28 cellular contexts compared by ENCODE assay signal in genomic region chr7:33157781-33158180, GRCh38. TPM values are rescaled to one million over a fixed set of nuclear protein-coding genes. Genes with fewer than 3 reads are reported as not detected.
DNase-seq lines count a peak whose midpoint lies in the region; ATAC-seq, FAIRE-seq and TF ChIP-seq lines count a peak whose summit lies in the region.
"Had no signal": no experiment of that assay in that cellular context is flagged by ENCODE, and none has a peak within 500 bp of the region (broad histone marks: within the 10 kb centered on the region; RNA-seq: fewer than 3 reads in every experiment).

No MANE protein-coding gene starts in this region.

- H3K27me3 Mint-ChIP-seq in chondrocyte (ENCODE audit: low read depth): no peaks in the 10 kb centered on the region
- H3K27me3 Mint-ChIP-seq in activated naive CD4-positive, alpha-beta T cell treated with anti-CD3 and anti-CD28 coated beads for 36 hours (ENCODE audit: low read depth): no peaks in the 10 kb centered on the region
- H3K27me3 Mint-ChIP-seq: activated naive CD8-positive, alpha-beta T cell treated with anti-CD3 and anti-CD28 coated beads for 36 hours had no signal

- TF ChIP-seq EP300 in HepG2 (IDR thresholded peaks at IDR 0.05; ENCODE audit: low read depth in 2 of 2, low read length in 2 of 2) (no peak), HepG2 (CRISPR knock-in tag; IDR thresholded peaks at IDR 0.05; ENCODE audit: borderline replicate concordance) (no peak), gastroesophageal sphincter (IDR thresholded peaks at IDR 0.05) (no peak)

- WGBS in HepG2 (ENCODE audit: low lambda C conversion rate): 45% methylated on average over 2 of the region's 2 CpGs
- 50% methylated on average over 2 of the region's 2 CpGs for WGBS in right lobe of liver (ENCODE audit: insufficient coverage, low coverage, low lambda C conversion rate, missing lambda C conversion rate)
- WGBS in gastroesophageal sphincter (ENCODE audit: low coverage in 1 of 2), 2 donors: 84 to 100% methylated on average over 1 to 2 of the region's 2 CpGs

- no peaks in the 10 kb centered on the region for H3K9me3 Mint-ChIP-seq in chondrocyte (ENCODE audit: low read depth)
- no peaks in the 10 kb centered on the region for H3K9me3 Mint-ChIP-seq in activated naive CD4-positive, alpha-beta T cell treated with anti-CD3 and anti-CD28 coated beads for 36 hours
- H3K9me3 Mint-ChIP-seq: activated naive CD8-positive, alpha-beta T cell treated with anti-CD3 and anti-CD28 coated beads for 36 hours had no signal

- H3K4me1 Mint-ChIP-seq in chondrocyte (ENCODE audit: low read depth): peaks cover 27% of the 10 kb centered on the region
- H3K4me1 Mint-ChIP-seq in activated naive CD4-positive, alpha-beta T cell treated with anti-CD3 and anti-CD28 coated beads for 36 hours (ENCODE audit: low read depth): no peaks in the 10 kb centered on the region
- H3K4me1 Mint-ChIP-seq: activated naive CD8-positive, alpha-beta T cell treated with anti-CD3 and anti-CD28 coated beads for 36 hours had no signal

- no peak overlapping the region for H3K4me3 Mint-ChIP-seq in chondrocyte (ENCODE audit: unreplicated experiment)
- H3K4me3 Mint-ChIP-seq in activated naive CD4-positive, alpha-beta T cell treated with anti-CD3 and anti-CD28 coated beads for 36 hours: no peak overlapping the region
- H3K4me3 Mint-ChIP-seq: activated CD8-positive, alpha-beta T cell treated with anti-CD3 and anti-CD28 coated beads, Interleukin-2, amount 10 ng/mL, durations not matched to agents 7 days and 5 days; activated naive CD8-positive, alpha-beta T cell treated with anti-CD3 and anti-CD28 coated beads for 36 hours; nephron progenitor cell; T-helper 1 cell treated with Interleukin-12 subunit alpha and Interleukin-12 subunit beta and Interleukin-4 antibody, amounts not matched to agents 30 μg/mL and 1 μg/mL, for 36 hours had no signal

- H3K4me3 ChIP-seq in HepG2 (replicated peaks in 1 of 3; ENCODE audit: insufficient read depth in 1 of 3, low read depth in 2 of 3, low read length in 3 of 3) (no peak overlapping the region), right lobe of liver (no peak overlapping the region), gastroesophageal sphincter (no peak overlapping the region)
- H3K4me3 ChIP-seq: ascending aorta, left lung, ovary had no signal

- no peak overlapping the region for H3K27ac ChIP-seq in HepG2 (ENCODE audit: extremely low read length, insufficient read depth, low read length)
- no peak overlapping the region for H3K27ac ChIP-seq in right lobe of liver
- peak overlapping the region in 3 of 4 donors; percentile 32 to 54 (median 44) for H3K27ac ChIP-seq in gastroesophageal sphincter
- H3K27ac ChIP-seq: ascending aorta, left lung, ovary had no signal

- intact Hi-C loops in HepG2 (cut with micrococcal nuclease; ENCODE audit: unreplicated experiment): no loop called here
- intact Hi-C loops in right lobe of liver (cut with DNase I): no loop called here
- intact Hi-C loops in activated naive CD4-positive, alpha-beta T cell treated with anti-CD3 and anti-CD28 coated beads for 36 hours (cut with micrococcal nuclease): no loop called here

- H3K79me2 ChIP-seq in HepG2 (ENCODE audit: insufficient read depth, low read length): no peaks in the 10 kb centered on the region

- in situ Hi-C loops in HepG2 (cut with HindIII; ENCODE audit: extremely low pct_ligation_motif_present, low pct_unique_long_range_greater_than_20kb): no loop called here

- H2AFZ ChIP-seq in HepG2 (ENCODE audit: low read length): no peak overlapping the region

- H3K9ac ChIP-seq in HepG2 (ENCODE audit: insufficient read depth, low read depth, low read length): no peak overlapping the region

- POLR2A ChIA-PET in HepG2 (lab: Yijun Ruan, JAX): no interaction called here

- peaks cover 3% of the 10 kb centered on the region for H3K36me3 Mint-ChIP-seq in chondrocyte (ENCODE audit: low read depth)
- H3K36me3 Mint-ChIP-seq in activated naive CD4-positive, alpha-beta T cell treated with anti-CD3 and anti-CD28 coated beads for 36 hours (ENCODE audit: low read depth): peaks cover 22% of the 10 kb centered on the region

- ATAC-seq in HepG2: no peak
- no peak for ATAC-seq in right lobe of liver
- ATAC-seq in gastroesophageal sphincter: no peak
- ATAC-seq in GM18520 (IDR thresholded peaks at IDR 0.05; ENCODE audit: unreplicated experiment): no peak
- no peak for ATAC-seq in HG03571 (IDR thresholded peaks at IDR 0.05; ENCODE audit: unreplicated experiment)
- ATAC-seq: activated CD8-positive, alpha-beta T cell treated with anti-CD3 and anti-CD28 coated beads, Interleukin-2, amount 10 ng/mL, durations not matched to agents 7 days and 5 days; left lung; Panc1 had no signal

- H3K27me3 ChIP-seq in HepG2 (ENCODE audit: control insufficient read depth in 1 of 2, insufficient read depth in 2 of 2, low read length in 2 of 2) (no peaks in the 10 kb centered on the region), right lobe of liver (no peaks in the 10 kb centered on the region), gastroesophageal sphincter (no peaks in the 10 kb centered on the region)
- H3K27me3 ChIP-seq: ascending aorta, left lung, ovary had no signal

- no peak for TF ChIP-seq RAD21 in HepG2 (CRISPR knock-in tag; IDR thresholded peaks at IDR 0.05)

- BruUV-seq in HepG2 (replicated peaks; lab: Mats Ljungman, UMichigan): no TSS peak

- H3K36me3 ChIP-seq in HepG2 (replicated peaks in 1 of 2; ENCODE audit: control insufficient read depth in 1 of 2, insufficient read depth in 2 of 2, low read length in 2 of 2) (0 out of 5 replicates have a peak, but pooled peaks cover 0 to 1% of the 10 kb centered on the region in 2 experiments), right lobe of liver (peaks cover 0 to 7% (median 0%) of the 10 kb centered on the region in 4 donors), gastroesophageal sphincter (peaks cover 0 to 10% of the 10 kb centered on the region in 2 donors)
- H3K36me3 ChIP-seq: left lung, ovary had no signal

- no peak overlapping the region for H3K4me2 ChIP-seq in HepG2 (ENCODE audit: low read depth, low read length)

- DNase-seq in HepG2 (ENCODE audit: low spot score) (no peak), right lobe of liver (no peak), chondrocyte (ENCODE audit: low spot score) (no peak)
- no peak for DNase-seq in activated CD4-positive, alpha-beta T cell treated with anti-CD3 and anti-CD28 coated beads, Interleukin-2, amount 50 U/mL, for 48 hours
- DNase-seq in activated naive CD4-positive, alpha-beta T cell treated with anti-CD3 and anti-CD28 coated beads for 36 hours: no peak
- DNase-seq: activated CD8-positive, alpha-beta T cell treated with anti-CD3 and anti-CD28 coated beads, Interleukin-2, amount 10 ng/mL, durations not matched to agents 7 days and 5 days; activated effector memory CD4-positive, alpha-beta T cell treated with Interleukin-2 at 50 U/mL for 16 hours; activated naive CD8-positive, alpha-beta T cell treated with anti-CD3 and anti-CD28 coated beads for 36 hours; activated T-cell treated with anti-CD3 and anti-CD28 coated beads for 4 hours; foreskin melanocyte; left lung; midbrain; NCI-H1105; NCI-H1930; NCI-H526 treated with DMSO at 0.1 percent for 48 hours; nephron progenitor cell; ovary; stimulated activated CD4-positive, alpha-beta T cell treated with anti-CD3 and anti-CD28 coated beads, Interleukin-2, amount 100 ng/mL, for 24 hours; trophoblast cell had no signal

- CTCF ChIA-PET in HepG2 (lab: Yijun Ruan, JAX; ENCODE audit: low intra/inter-chr PET ratio, low total read pairs): no interaction called here
- CTCF ChIA-PET in activated naive CD4-positive, alpha-beta T cell treated with anti-CD3 and anti-CD28 coated beads for 36 hours (lab: Charles Lee): no interaction called here

- H3K27ac Mint-ChIP-seq in chondrocyte (ENCODE audit: unreplicated experiment): peak overlapping the region; percentile 37
- no peak overlapping the region for H3K27ac Mint-ChIP-seq in activated naive CD4-positive, alpha-beta T cell treated with anti-CD3 and anti-CD28 coated beads for 36 hours
- H3K27ac Mint-ChIP-seq: activated CD8-positive, alpha-beta T cell treated with anti-CD3 and anti-CD28 coated beads, Interleukin-2, amount 10 ng/mL, durations not matched to agents 7 days and 5 days; activated naive CD8-positive, alpha-beta T cell treated with anti-CD3 and anti-CD28 coated beads for 36 hours; nephron progenitor cell; T-helper 1 cell treated with Interleukin-12 subunit alpha and Interleukin-12 subunit beta and Interleukin-4 antibody, amounts not matched to agents 30 μg/mL and 1 μg/mL, for 36 hours had no signal

- no peak for TF ChIP-seq POLR2A in HepG2 (IDR thresholded peaks at IDR 0.05; ENCODE audit: insufficient read depth in 1 of 2, low read depth in 2 of 2, low read length in 2 of 2)
- TF ChIP-seq POLR2A in right lobe of liver (IDR thresholded peaks at IDR 0.05): no peak
- TF ChIP-seq POLR2A in gastroesophageal sphincter (IDR thresholded peaks at IDR 0.05): no peak

- no peaks in the 10 kb centered on the region for H3K9me3 ChIP-seq in HepG2 (ENCODE audit: low read length)
- no peaks in the 10 kb centered on the region for H3K9me3 ChIP-seq in right lobe of liver
- H3K9me3 ChIP-seq in gastroesophageal sphincter: no peaks in the 10 kb centered on the region
- H3K9me3 ChIP-seq: ascending aorta, left lung, ovary had no signal

- H3K4me1 ChIP-seq in HepG2 (ENCODE audit: insufficient read depth, low read length) (no peaks in the 10 kb centered on the region), right lobe of liver (no peaks in the 10 kb centered on the region), gastroesophageal sphincter (peaks cover 2 to 13% (median 5%) of the 10 kb centered on the region in 3 donors)
- H3K4me1 ChIP-seq: ascending aorta had no signal

- TF ChIP-seq CTCF in HepG2 (CRISPR knock-in tag; IDR thresholded peaks at IDR 0.05): no peak
- TF ChIP-seq CTCF in right lobe of liver (IDR thresholded peaks at IDR 0.05): no peak
- no peak for TF ChIP-seq CTCF in chondrocyte (IDR thresholded peaks at IDR 0.05)
- no peak for TF ChIP-seq CTCF in gastroesophageal sphincter (IDR thresholded peaks at IDR 0.05)

- H4K20me1 ChIP-seq in HepG2 (ENCODE audit: insufficient read depth, low read length): no peaks in the 10 kb centered on the region

- no peak for FAIRE-seq in HepG2 (lab: Jason Lieb, UNC)
- FAIRE-seq: endothelial cell of umbilical vein, H54, islet of Langerhans had no signal

RNA-seq across cellular contexts. Expression of gene BBS9, which starts 28.4 kb away (rescaled TPM):
- total RNA-seq in HepG2 (2016; rRNA removed; fragmentation: Illumina TruSeq; extraction: Trizol): 7.8 and 9.4 TPM in 2 replicates
- total RNA-seq in HepG2 (2016; cell fraction: cytosol; rRNA removed; fragmentation: Illumina TruSeq; extraction: Trizol; ENCODE audit: low read depth): 56.8 and 57.9 TPM in 2 replicates
- 7.6 and 8.9 TPM in 2 replicates for total RNA-seq in HepG2 (2016; cell fraction: insoluble cytoplasmic fraction; rRNA removed; fragmentation: Illumina TruSeq; extraction: Trizol)
- 11.2 and 18.5 TPM in 2 replicates for total RNA-seq in HepG2 (2016; cell fraction: membrane; rRNA removed; fragmentation: Illumina TruSeq; extraction: Trizol)
- 11.6 and 13.3 TPM in 2 replicates for total RNA-seq in HepG2 (2016; cell fraction: nucleus; rRNA removed; fragmentation: Illumina TruSeq; extraction: Trizol)
- polyA plus RNA-seq in HepG2 (2011; rRNA removed): 5.1 and 5.2 TPM in 2 replicates
- 3.5 and 4.2 TPM in 2 replicates for polyA plus RNA-seq in HepG2 (2011; cell fraction: cytosol; rRNA removed)
- polyA plus RNA-seq in HepG2 (2011; cell fraction: nucleus; rRNA removed): 5.7 and 6.4 TPM in 2 replicates
- polyA plus RNA-seq in HepG2 (2012): 4.3 and 5.5 TPM in 2 replicates
- 1.2 and 1.8 TPM in 2 replicates for polyA plus RNA-seq in HepG2 (2016; cell fraction: cytosol; fragmentation: Illumina TruSeq; extraction: Trizol; ENCODE audit: low read depth)
- 6.9 and 7.0 TPM in 2 replicates for polyA plus RNA-seq in HepG2 (2016; cell fraction: insoluble cytoplasmic fraction; fragmentation: Illumina TruSeq; extraction: Trizol; ENCODE audit: low read depth)
- polyA plus RNA-seq in HepG2 (2016; cell fraction: membrane; fragmentation: Illumina TruSeq; extraction: Trizol; ENCODE audit: low read depth): 2.6 and 2.8 TPM in 2 replicates
- polyA plus RNA-seq in HepG2 (2016; cell fraction: nucleus; fragmentation: Illumina TruSeq; extraction: Trizol; ENCODE audit: insufficient read depth, low read depth): 3.9 and 4.8 TPM in 2 replicates
- 11.2 and 28.4 TPM in 2 replicates for polyA minus RNA-seq in HepG2 (2011; rRNA and poly(A)+ RNA removed; ENCODE audit: low replicate concordance)
- 4.0 and 12.4 TPM in 2 replicates for polyA minus RNA-seq in HepG2 (2011; cell fraction: cytosol; rRNA and poly(A)+ RNA removed)
- 57.8 and 69.5 TPM in 2 replicates for polyA minus RNA-seq in HepG2 (2011; cell fraction: nucleus; rRNA and poly(A)+ RNA removed)
- total RNA-seq in right lobe of liver: 1 to 10 TPM; 3.0 to 8.0 (median 6.6) TPM
- 16.5 to 29.7 TPM (median 18.0 TPM) in 3 replicates for total RNA-seq in chondrocyte
- 10 to 100 TPM; 11.2 to 34.5 (median 20.4) TPM for total RNA-seq in gastroesophageal sphincter
- total RNA-seq in activated naive CD4-positive, alpha-beta T cell treated with anti-CD3 and anti-CD28 coated beads for 36 hours: 1 to 10 TPM; 7.0 to 7.4 TPM

RNA-seq across cellular contexts. Expression of gene RP9, which starts 48.6 kb away (rescaled TPM):
- total RNA-seq in HepG2 (2016; rRNA removed; fragmentation: Illumina TruSeq; extraction: Trizol) (14.2 and 15.1 TPM in 2 replicates), right lobe of liver (1 to 10 TPM; 3.4 to 5.8 (median 4.8) TPM), chondrocyte (13.7 to 16.5 TPM (median 16.2 TPM) in 3 replicates), gastroesophageal sphincter (10 to 100 TPM in 2 of 4 donors, 1 to 10 TPM in 2; 4.7 to 11.7 (median 10.1) TPM)
- total RNA-seq in HepG2 (2016; cell fraction: cytosol; rRNA removed; fragmentation: Illumina TruSeq; extraction: Trizol; ENCODE audit: low read depth): 16.3 and 18.5 TPM in 2 replicates
- 14.5 and 17.3 TPM in 2 replicates for total RNA-seq in HepG2 (2016; cell fraction: insoluble cytoplasmic fraction; rRNA removed; fragmentation: Illumina TruSeq; extraction: Trizol)
- total RNA-seq in HepG2 (2016; cell fraction: membrane; rRNA removed; fragmentation: Illumina TruSeq; extraction: Trizol): 19.1 and 19.9 TPM in 2 replicates
- total RNA-seq in HepG2 (2016; cell fraction: nucleus; rRNA removed; fragmentation: Illumina TruSeq; extraction: Trizol): 11.1 and 12.8 TPM in 2 replicates
- polyA plus RNA-seq in HepG2 (2011; rRNA removed): 13.1 and 18.6 TPM in 2 replicates
- 11.4 and 12.2 TPM in 2 replicates for polyA plus RNA-seq in HepG2 (2011; cell fraction: cytosol; rRNA removed)
- 12.4 and 12.9 TPM in 2 replicates for polyA plus RNA-seq in HepG2 (2011; cell fraction: nucleus; rRNA removed)
- 13.8 and 14.7 TPM in 2 replicates for polyA plus RNA-seq in HepG2 (2012)
- polyA plus RNA-seq in HepG2 (2016; cell fraction: cytosol; fragmentation: Illumina TruSeq; extraction: Trizol; ENCODE audit: low read depth): 17.6 and 18.4 TPM in 2 replicates
- polyA plus RNA-seq in HepG2 (2016; cell fraction: insoluble cytoplasmic fraction; fragmentation: Illumina TruSeq; extraction: Trizol; ENCODE audit: low read depth): 20.5 and 21.8 TPM in 2 replicates
- 17.7 and 19.3 TPM in 2 replicates for polyA plus RNA-seq in HepG2 (2016; cell fraction: membrane; fragmentation: Illumina TruSeq; extraction: Trizol; ENCODE audit: low read depth)
- 16.9 and 19.9 TPM in 2 replicates for polyA plus RNA-seq in HepG2 (2016; cell fraction: nucleus; fragmentation: Illumina TruSeq; extraction: Trizol; ENCODE audit: insufficient read depth, low read depth)
- 8.1 and 14.2 TPM in 2 replicates for polyA minus RNA-seq in HepG2 (2011; rRNA and poly(A)+ RNA removed; ENCODE audit: low replicate concordance)
- polyA minus RNA-seq in HepG2 (2011; cell fraction: cytosol; rRNA and poly(A)+ RNA removed): 6.9 and 7.9 TPM in 2 replicates
- 16.7 and 23.4 TPM in 2 replicates for polyA minus RNA-seq in HepG2 (2011; cell fraction: nucleus; rRNA and poly(A)+ RNA removed)
- 10 to 100 TPM; 14.2 to 17.6 TPM for total RNA-seq in activated naive CD4-positive, alpha-beta T cell treated with anti-CD3 and anti-CD28 coated beads for 36 hours

Comparison
In these comparisons a context has a peak if more than half of its experiments do, and no peak if none do; other contexts are left out.
1. H3K27ac ChIP-seq: peak in gastroesophageal sphincter (3 of 4); none in HepG2 (single experiment) and right lobe of liver (0 of 3).